ENCODE assay signal across 9 cellular contexts in the genomic region with DNA sequence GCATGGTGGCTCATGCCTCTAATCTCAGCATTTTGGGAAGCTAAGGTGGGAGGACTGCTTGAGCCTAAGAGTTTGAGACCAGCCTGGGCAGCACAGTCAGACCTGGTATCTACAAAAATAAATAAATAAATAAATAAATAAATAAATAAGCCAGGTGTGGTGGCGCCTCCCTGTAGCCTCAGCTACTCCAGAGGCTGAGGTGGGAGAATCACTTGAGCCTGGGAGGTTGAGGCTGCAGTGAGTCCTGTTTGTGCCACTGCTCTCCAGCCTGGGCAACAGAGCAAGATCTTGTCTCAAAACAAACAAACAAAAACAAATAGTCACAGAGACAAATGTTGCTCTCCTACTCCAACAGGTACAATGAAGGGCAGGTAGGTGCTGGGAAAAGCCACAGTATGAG.
"Had no signal": no experiment of that assay in that cellular context is flagged by ENCODE, and none has a peak within 500 bp of the region (broad histone marks: within the 10 kb centered on the region; RNA-seq: fewer than 3 reads in every experiment).

No MANE protein-coding gene starts in this region.

- H3K4me3 ChIP-seq: K562 had no signal

- H3K4me3 Mint-ChIP-seq: IgD-negative memory B cell had no signal

- H3K36me3 Mint-ChIP-seq: IgD-negative memory B cell had no signal

- H3K4me2 ChIP-seq: KMS-11 had no signal

- DNase-seq: IMR-90, KBM-7, KG1 had no signal

- H3K9ac ChIP-seq: KMS-11 had no signal

- H3K27ac ChIP-seq: HL-60, KMS-11 had no signal

- FAIRE-seq: HepG2, HTR-8/SVneo, K562 had no signal

- H3K27ac Mint-ChIP-seq: IgD-negative memory B cell had no signal

- ATAC-seq: HepG2, K562 had no signal
